In genomic region chr12:1820191-1820599, GRCh38 we compare ENCODE assay signal across 19 cellular contexts. TPM values are rescaled to one million over a fixed set of nuclear protein-coding genes. Genes with fewer than 3 reads are reported as not detected.
DNase-seq lines count a peak whose midpoint lies in the region; TF ChIP-seq lines count a peak whose summit lies in the region.
"Had no signal": no experiment of that assay in that cellular context is flagged by ENCODE, and none has a peak within 500 bp of the region (broad histone marks: within the 10 kb centered on the region; RNA-seq: fewer than 3 reads in every experiment).

Gene LRTM2, plus strand, starts transcription at chr12:1820565. Its CDS starts 7,584 bp downstream, at chr12:1828149.

- H3K27me3 Mint-ChIP-seq in CD14-positive monocyte (ENCODE audit: low read depth in 3 of 3) (peaks cover 33 to 42% (median 37%) of the 10 kb centered on the region in 3 donors), mesothelial cell of epicardium (ENCODE audit: low read depth) (peaks cover 81% of the 10 kb centered on the region), HFFc6 (ENCODE audit: insufficient read depth) (peaks cover 77% of the 10 kb centered on the region)

- H3K4me1 ChIP-seq in HUES6 (ENCODE audit: control insufficient read depth, insufficient read depth, low read length) (peaks cover 17% of the 10 kb centered on the region), hepatocyte (ENCODE audit: insufficient read depth) (no peaks in the 10 kb centered on the region)
- H3K4me1 ChIP-seq: body of pancreas had no signal

- no peaks in the 10 kb centered on the region for H3K9me2 ChIP-seq in hepatocyte (replicated peaks; ENCODE audit: insufficient read depth)

- no peak within 1 kb of the TSS for H3K9ac ChIP-seq in HUES6 (ENCODE audit: low read length)

- H3K4me3 Mint-ChIP-seq in CD14-positive monocyte (peak within 1 kb of the TSS; percentile 32 to 83), mesothelial cell of epicardium (peak within 1 kb of the TSS; percentile 31), HFFc6 (no peak within 1 kb of the TSS)
- H3K4me3 Mint-ChIP-seq: naive thymus-derived CD8-positive, alpha-beta T cell had no signal

- peak within 1 kb of the TSS in 1 of 7 donors; percentile 75 for H3K27ac Mint-ChIP-seq in CD14-positive monocyte
- H3K27ac Mint-ChIP-seq in mesothelial cell of epicardium = no peak within 1 kb of the TSS
- H3K27ac Mint-ChIP-seq in HFFc6 = no peak within 1 kb of the TSS

- no peaks in the 10 kb centered on the region for H4K20me1 ChIP-seq in hepatocyte (ENCODE audit: insufficient read depth, poor library complexity, severe bottlenecking)

- TF ChIP-seq CTCF in CD14-positive monocyte (IDR thresholded peaks at IDR 0.05) (no peak), mesothelial cell of epicardium (IDR thresholded peaks at IDR 0.05; ENCODE audit: unreplicated experiment) (no peak), HFFc6 (IDR thresholded peaks at IDR 0.05) (no peak), hepatocyte (IDR thresholded peaks at IDR 0.05; ENCODE audit: poor library complexity) (no peak)

- H3K4me2 ChIP-seq in hepatocyte = no peak within 1 kb of the TSS

- H3K36me3 Mint-ChIP-seq in CD14-positive monocyte = peaks cover 4 to 6% of the 10 kb centered on the region in 2 donors
- H3K36me3 Mint-ChIP-seq in mesothelial cell of epicardium = no peaks in the 10 kb centered on the region
- no peaks in the 10 kb centered on the region for H3K36me3 Mint-ChIP-seq in HFFc6 (ENCODE audit: low read depth)
- H3K36me3 Mint-ChIP-seq: naive thymus-derived CD8-positive, alpha-beta T cell had no signal

- H3K27me3 ChIP-seq in HUES6 (ENCODE audit: control insufficient read depth, insufficient read depth, low read length) (peaks cover 49% of the 10 kb centered on the region), hepatocyte (peaks cover 39% of the 10 kb centered on the region)

- no peak within 1 kb of the TSS for H2AFZ ChIP-seq in hepatocyte

- WGBS in hepatocyte (ENCODE audit: low lambda C conversion rate, missing lambda C conversion rate) = 11% methylated on average over 15 of the region's 22 CpGs

- intact Hi-C loops in CD14-positive monocyte (cut with micrococcal nuclease) = no loop called here

- no peaks in the 10 kb centered on the region for H3K36me3 ChIP-seq in HUES6 (ENCODE audit: control insufficient read depth, insufficient read depth, low read length)
- no peaks in the 10 kb centered on the region for H3K36me3 ChIP-seq in hepatocyte (replicated peaks; ENCODE audit: insufficient read depth, low read depth)
- H3K36me3 ChIP-seq: upper lobe of left lung had no signal

- H3K4me1 Mint-ChIP-seq in CD14-positive monocyte (peaks cover 23% of the 10 kb centered on the region), mesothelial cell of epicardium (peaks cover 3% of the 10 kb centered on the region), HFFc6 (ENCODE audit: low read depth) (no peaks in the 10 kb centered on the region)

- H3K27ac ChIP-seq in HUES6 (ENCODE audit: low read depth, low read length) (no peak within 1 kb of the TSS), hepatocyte (no peak within 1 kb of the TSS)
- H3K27ac ChIP-seq: body of pancreas, upper lobe of left lung had no signal

- no peaks in the 10 kb centered on the region for H3K79me2 ChIP-seq in hepatocyte

- peaks cover 8% of the 10 kb centered on the region for H3K9me3 ChIP-seq in HUES6 (ENCODE audit: control insufficient read depth, insufficient read depth, low read depth, low read length)
- H3K9me3 ChIP-seq in hepatocyte (ENCODE audit: low read depth) = no peaks in the 10 kb centered on the region
- H3K9me3 ChIP-seq: body of pancreas, upper lobe of left lung had no signal

- H3K9me3 Mint-ChIP-seq in CD14-positive monocyte (peaks cover 0 to 7% (median 3%) of the 10 kb centered on the region in 7 donors), mesothelial cell of epicardium (no peaks in the 10 kb centered on the region), HFFc6 (no peaks in the 10 kb centered on the region)
- H3K9me3 Mint-ChIP-seq: naive thymus-derived CD8-positive, alpha-beta T cell had no signal

- H3K4me3 ChIP-seq in HUES6 (ENCODE audit: low read depth, low read length) (peak within 1 kb of the TSS; percentile 54), hepatocyte (no peak within 1 kb of the TSS)
- H3K4me3 ChIP-seq: body of pancreas, upper lobe of left lung had no signal

- DNase-seq in CD14-positive monocyte (ENCODE audit: low spot score) = no peak
- peak; percentile 28 for DNase-seq in cerebellar cortex (ENCODE audit: low spot score)
- no peak for DNase-seq in mesothelial cell of epicardium (ENCODE audit: low spot score in 2 of 2, unreplicated experiment in 2 of 2)
- no peak for DNase-seq in COLO668 (lab: John Stamatoyannopoulos, UW; ENCODE audit: unreplicated experiment)
- DNase-seq in NCI-H2196 treated with DMSO at 0.1 percent for 48 hours (lab: John Stamatoyannopoulos, UW; ENCODE audit: unreplicated experiment) = no peak
- no peak for DNase-seq in HFFc6
- no peak for DNase-seq in hepatocyte (ENCODE audit: low spot score)
- DNase-seq: body of pancreas; foreskin fibroblast; left colon; naive thymus-derived CD8-positive, alpha-beta T cell; NCI-H2029 treated with DMSO at 0.1 percent for 48 hours; stimulated activated CD4-positive, alpha-beta T cell treated with anti-CD3 and anti-CD28 coated beads, Interleukin-2, amount 100 ng/mL, for 48 hours had no signal

RNA-seq across cellular contexts. Expression of gene LRTM2, which starts in this region (rescaled TPM):
- polyA plus RNA-seq in CD14-positive monocyte (not detected), hepatocyte (not detected in 2 replicates)
- total RNA-seq in mesothelial cell of epicardium (0.45 to 0.47 TPM in 2 of 3 replicates, not detected in the other), hepatocyte (not detected in 2 replicates)
- not detected for total RNA-seq in HFFc6 (2021; fragmentation: NEBNext Ultra II Directional; extraction: Animal tissue kit (Norgen Biotek cat#: 25700))
- total RNA-seq: activated CD8-positive, alpha-beta memory T cell treated with anti-CD3 and anti-CD28 coated beads for 36 hours; body of pancreas; left colon; right cardiac atrium; SK-MEL-5; upper lobe of left lung had no signal
- polyA plus RNA-seq: BJ; naive thymus-derived CD8-positive, alpha-beta T cell; right cardiac atrium had no signal
